Comparison of ENCODE assay signal across 10 cellular contexts in the genomic region with DNA sequence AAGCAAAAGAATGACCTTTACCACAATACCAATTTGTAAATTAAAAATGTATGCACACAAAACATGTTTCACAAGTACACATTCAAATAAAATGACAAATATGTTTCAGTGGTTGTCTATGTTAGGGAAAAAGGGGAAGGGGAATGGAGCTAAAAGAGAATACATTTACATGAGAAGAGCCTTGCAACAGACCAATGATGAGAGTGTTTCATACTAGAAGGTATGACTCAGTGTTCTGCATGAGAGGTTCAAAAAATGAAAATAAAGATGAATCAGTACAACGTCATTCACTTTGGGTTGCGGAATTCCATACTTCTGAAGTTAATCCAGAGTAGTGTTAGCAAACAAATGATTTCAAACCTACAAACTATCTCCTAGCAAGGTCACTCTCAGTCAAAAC. TPM values are rescaled to one million over a fixed set of nuclear protein-coding genes. Genes with fewer than 3 reads are reported as not detected.
DNase-seq lines count a peak whose midpoint lies in the region; ATAC-seq and TF ChIP-seq lines count a peak whose summit lies in the region.
"Had no signal": no experiment of that assay in that cellular context is flagged by ENCODE, and none has a peak within 500 bp of the region (broad histone marks: within the 10 kb centered on the region; RNA-seq: fewer than 3 reads in every experiment).

No MANE protein-coding gene starts in this region.

- H3K4me2 ChIP-seq in PC-3 (ENCODE audit: low read length), result peak overlapping the region; percentile 52
- H3K4me2 ChIP-seq: BLaER1 had no signal

- H3K9me3 ChIP-seq in PC-3 (ENCODE audit: low read length), result no peaks in the 10 kb centered on the region
- H3K9me3 ChIP-seq in T-helper 17 cell (ENCODE audit: control insufficient read depth, low read length, poor library complexity, severe bottlenecking), result no peaks in the 10 kb centered on the region
- H3K9me3 ChIP-seq in CD4-positive, alpha-beta memory T cell (ENCODE audit: control insufficient read depth in 1 of 2, low read length in 2 of 2), result no peaks in the 10 kb centered on the region
- H3K9me3 ChIP-seq: BLaER1 had no signal

- no peaks in the 10 kb centered on the region for H3K9me3 Mint-ChIP-seq in CD4-positive, alpha-beta memory T cell

- CTCF ChIA-PET in AG04449 (lab: Yijun Ruan, JAX) (interaction anchor here (1.2 to 2.6 kb wide), 3 partner anchors 12 to 28 kb away, joined by 3 to 7 read pairs (median 4); no protein-coding TSS in a partner anchor), PC-3 (lab: Charles Lee) (interaction anchor here (1.0 kb wide), 1 partner anchor 51 kb away, joined by 3 read pairs; a partner anchor contains a TSS)
- CTCF ChIA-PET in CD4-positive, alpha-beta memory T cell (lab: Charles Lee; ENCODE audit: partially characterized antibody), result no interaction called here

- no peaks in the 10 kb centered on the region for H3K79me2 ChIP-seq in PC-3 (ENCODE audit: low read length)

- BruUV-seq in PC-3 (replicated peaks; lab: Mats Ljungman, UMichigan), result no TSS peak

- H4K20me1 ChIP-seq in PC-3 (ENCODE audit: low read length), result no peaks in the 10 kb centered on the region
- H4K20me1 ChIP-seq: BLaER1 had no signal

- intact Hi-C loops in PC-3 (cut with micrococcal nuclease), result loop anchor here (2.0 to 10.0 kb wide), 2 partner anchors 51 to 529 kb away; a partner anchor contains a TSS
- intact Hi-C loops in CD4-positive, alpha-beta memory T cell (cut with micrococcal nuclease), result no loop called here

- no peaks in the 10 kb centered on the region for H3K27me3 ChIP-seq in PC-3 (ENCODE audit: low read length)
- H3K27me3 ChIP-seq in CD4-positive, alpha-beta memory T cell (ENCODE audit: insufficient read depth, low read length), result no peaks in the 10 kb centered on the region
- H3K27me3 ChIP-seq: BLaER1 had no signal

- POLR2A ChIA-PET in AG04449 (lab: Yijun Ruan, JAX), result no interaction called here
- POLR2A ChIA-PET in PC-3 (lab: Charles Lee; ENCODE audit: unreplicated experiment), result no interaction called here
- POLR2A ChIA-PET in CD4-positive, alpha-beta memory T cell (lab: Charles Lee; ENCODE audit: partially characterized antibody), result no interaction called here

- no peak for TF ChIP-seq CTCF in AG04449 (IDR thresholded peaks at IDR 0.05; ENCODE audit: insufficient read depth, low read length, missing control alignments)
- no peak for TF ChIP-seq CTCF in PC-3 (conservative IDR thresholded peaks at IDR 0.05; ENCODE audit: low read depth, low read length)

- no peaks in the 10 kb centered on the region for H3K36me3 ChIP-seq in PC-3 (ENCODE audit: low read depth, low read length)
- no peaks in the 10 kb centered on the region for H3K36me3 ChIP-seq in CD4-positive, alpha-beta memory T cell (ENCODE audit: insufficient read depth, low read length)
- H3K36me3 ChIP-seq: BLaER1 had no signal

- DNase-seq in AG04449 (ENCODE audit: low read depth, low spot score) (peak; percentile 71), PC-3 (peak; percentile 90), fibroblast of peridontal ligament (ENCODE audit: extremely low read depth) (peak; percentile 95), T-helper 17 cell (no peak), activated T-cell treated with anti-CD3 and anti-CD28 coated beads for 4 hours (no peak)
- no peak for DNase-seq in CD4-positive, alpha-beta memory T cell
- DNase-seq: NCI-H1694 treated with DMSO at 0.1 percent for 48 hours had no signal

- ATAC-seq in GM21825 (IDR thresholded peaks at IDR 0.05; ENCODE audit: unreplicated experiment) (peak; percentile 36), PC-3 (peak; percentile 88), HG03280 (IDR thresholded peaks at IDR 0.05; ENCODE audit: unreplicated experiment) (no peak), T-helper 17 cell (no peak)

- no peaks in the 10 kb centered on the region for H3K36me3 Mint-ChIP-seq in T-helper 17 cell (ENCODE audit: low read depth)
- peaks cover 7 to 16% of the 10 kb centered on the region in 2 donors for H3K36me3 Mint-ChIP-seq in CD4-positive, alpha-beta memory T cell

- peaks cover 8% of the 10 kb centered on the region for H3F3A ChIP-seq in PC-3 (ENCODE audit: low read length, unreplicated experiment)

- H3K27me3 Mint-ChIP-seq in T-helper 17 cell, result no peaks in the 10 kb centered on the region
- H3K27me3 Mint-ChIP-seq in CD4-positive, alpha-beta memory T cell, result no peaks in the 10 kb centered on the region

- peak overlapping the region; percentile 68 for H3K27ac ChIP-seq in PC-3 (ENCODE audit: low read length)
- no peak overlapping the region for H3K27ac ChIP-seq in CD4-positive, alpha-beta memory T cell (ENCODE audit: low read depth, low read length)
- H3K27ac ChIP-seq: BLaER1 had no signal

- no peak overlapping the region for H2AFZ ChIP-seq in PC-3 (ENCODE audit: low read length)

- H3K4me3 ChIP-seq in AG04449 (ENCODE audit: low read depth, low read length), result no peak overlapping the region
- H3K4me3 ChIP-seq in PC-3 (ENCODE audit: low read length), result no peak overlapping the region
- no peak overlapping the region for H3K4me3 ChIP-seq in CD4-positive, alpha-beta memory T cell (ENCODE audit: low read length in 2 of 2)
- H3K4me3 ChIP-seq: BLaER1 had no signal

- H3K4me1 ChIP-seq in PC-3 (ENCODE audit: insufficient read depth, low read length), result peaks cover 53% of the 10 kb centered on the region
- no peaks in the 10 kb centered on the region for H3K4me1 ChIP-seq in CD4-positive, alpha-beta memory T cell (ENCODE audit: insufficient read depth, low read length)

- H3K9ac ChIP-seq in PC-3 (ENCODE audit: low read length), result no peak overlapping the region
- H3K9ac ChIP-seq: BLaER1 had no signal

- no peak overlapping the region for H3K4me3 Mint-ChIP-seq in T-helper 17 cell
- H3K4me3 Mint-ChIP-seq in CD4-positive, alpha-beta memory T cell, result no peak overlapping the region

- H3K27ac Mint-ChIP-seq in T-helper 17 cell, result no peak overlapping the region
- peak overlapping the region in 1 of 7 donors; percentile 7 for H3K27ac Mint-ChIP-seq in CD4-positive, alpha-beta memory T cell

- peaks cover 2% of the 10 kb centered on the region for H3K4me1 Mint-ChIP-seq in T-helper 17 cell
- H3K4me1 Mint-ChIP-seq in CD4-positive, alpha-beta memory T cell, result no peaks in the 10 kb centered on the region

- no peaks in the 10 kb centered on the region for H3K9me2 ChIP-seq in PC-3 (replicated peaks; ENCODE audit: low read length)

RNA-seq across cellular contexts. Expression of a gene that starts 51.7 kb away (rescaled TPM):
- total RNA-seq in PC-3 (2014; rRNA removed) (8.3 and 9.3 TPM in 2 replicates), T-helper 17 cell (10 to 100 TPM; 27.8 to 34.7 TPM)
- 10 to 100 TPM; 10.2 to 11.7 TPM for total RNA-seq in CD4-positive, alpha-beta memory T cell
- polyA plus RNA-seq in CD4-positive, alpha-beta memory T cell, result 1 to 10 TPM; 4.6 to 7.1 TPM

RNA-seq across cellular contexts. Expression of a gene that starts 54.9 kb away (rescaled TPM):
- 5.0 and 5.4 TPM in 2 replicates for total RNA-seq in PC-3 (2014; rRNA removed)
- total RNA-seq in T-helper 17 cell, result under 1 TPM in 1 of 2 donors, not detected in 1; 0.30 TPM
- total RNA-seq in CD4-positive, alpha-beta memory T cell, result not detected
- under 1 TPM in 1 of 2 donors, not detected in 1; 0.21 TPM for polyA plus RNA-seq in CD4-positive, alpha-beta memory T cell

Comparison
In these comparisons a context has a peak if more than half of its experiments do, and no peak if none do; other contexts are left out.
1. DNase-seq: peak in AG04449 (single experiment), PC-3 (single experiment) and fibroblast of peridontal ligament (single experiment); none in T-helper 17 cell (0 of 3), CD4-positive, alpha-beta memory T cell (0 of 5) and activated T-cell treated with anti-CD3 and anti-CD28 coated beads for 4 hours (single experiment).
2. ATAC-seq: peak in GM21825 (single experiment) and PC-3 (single experiment); none in HG03280 (single experiment) and T-helper 17 cell (single experiment).